ENCODE assay signal across 10 cellular contexts in genomic region chr20:49285233-49285668, GRCh38. TPM values are rescaled to one million over a fixed set of nuclear protein-coding genes. Genes with fewer than 3 reads are reported as not detected.
DNase-seq lines count a peak whose midpoint lies in the region; ATAC-seq, FAIRE-seq and TF ChIP-seq lines count a peak whose summit lies in the region.
"Had no signal": no experiment of that assay in that cellular context is flagged by ENCODE, and none has a peak within 500 bp of the region (broad histone marks: within the 10 kb centered on the region; RNA-seq: fewer than 3 reads in every experiment).

No MANE protein-coding gene starts in this region.

- H3K27me3 ChIP-seq in Loucy (ENCODE audit: insufficient read depth, low read length, poor library complexity, severe bottlenecking) (no peaks in the 10 kb centered on the region), astrocyte (ENCODE audit: insufficient read depth, low read length) (no peaks in the 10 kb centered on the region), neural cell (ENCODE audit: insufficient read depth, low read depth, low read length) (no peaks in the 10 kb centered on the region), left lung (no peaks in the 10 kb centered on the region)

- H3K27me3 Mint-ChIP-seq in astrocyte (ENCODE audit: low read depth, unreplicated experiment), result no peaks in the 10 kb centered on the region

- DNase-seq in GM12864 (ENCODE audit: low read depth) (no peak), astrocyte (ENCODE audit: low read depth) (no peak), SKM-1 treated with dmso at 0.1 percent for 144 hours (lab: John Stamatoyannopoulos, UW; ENCODE audit: unreplicated experiment) (no peak), left lung (no peak)
- DNase-seq: NCI-H69, right cardiac atrium had no signal

- H3K36me3 Mint-ChIP-seq in astrocyte (ENCODE audit: low read depth, unreplicated experiment), result peaks cover 65% of the 10 kb centered on the region

- H3K4me3 ChIP-seq in GM12864 (ENCODE audit: low read depth, low read length) (peak overlapping the region; percentile 13; the same call in 1 of the 2 replicates), Loucy (ENCODE audit: low read length, poor library complexity, severe bottlenecking) (peak overlapping the region; percentile 98), astrocyte (ENCODE audit: insufficient read depth, low read depth, low read length) (peak overlapping the region; percentile 28), neural cell (ENCODE audit: low read length) (peak overlapping the region; percentile 19), left lung (no peak overlapping the region)

- H3K9me2 ChIP-seq in Loucy (replicated peaks; ENCODE audit: low read depth, low read length) (no peaks in the 10 kb centered on the region), neural cell (ENCODE audit: insufficient read depth, low read length) (no peaks in the 10 kb centered on the region)

- H3K4me3 Mint-ChIP-seq in astrocyte (ENCODE audit: unreplicated experiment), result peak overlapping the region; percentile 99

- H3K4me1 Mint-ChIP-seq in astrocyte (ENCODE audit: low read depth, unreplicated experiment), result peaks cover 63% of the 10 kb centered on the region

- no peak for TF ChIP-seq EP300 in neural cell (conservative IDR thresholded peaks at IDR 0.05; ENCODE audit: poor library complexity, severe bottlenecking)

- H3K9me3 ChIP-seq in Loucy (ENCODE audit: insufficient read depth, low read depth, low read length) (peaks cover 14% of the 10 kb centered on the region; the same call in 1 of the 2 replicates), astrocyte (ENCODE audit: insufficient read depth, low read depth, low read length) (peaks cover 22% of the 10 kb centered on the region), neural cell (ENCODE audit: low read length) (no peaks in the 10 kb centered on the region), left lung (peaks cover 9 to 46% of the 10 kb centered on the region in 2 donors)

- H3K9ac ChIP-seq in Loucy (ENCODE audit: low read depth, low read length, poor library complexity, severe bottlenecking), result no peak overlapping the region
- H3K9ac ChIP-seq in astrocyte (ENCODE audit: low read length), result no peak overlapping the region
- H3K9ac ChIP-seq in neural cell (ENCODE audit: low read length), result no peak overlapping the region

- intact Hi-C loops in left lung (cut with DNase I), result no loop called here

- H4K20me1 ChIP-seq in Loucy (ENCODE audit: insufficient read depth, low read length, poor library complexity, severe bottlenecking), result peaks cover 92% of the 10 kb centered on the region
- peaks cover 100% of the 10 kb centered on the region for H4K20me1 ChIP-seq in astrocyte (ENCODE audit: insufficient read depth, low read length)
- peaks cover 20% of the 10 kb centered on the region for H4K20me1 ChIP-seq in neural cell (ENCODE audit: insufficient read depth)

- no peak overlapping the region for H3K27ac ChIP-seq in astrocyte (ENCODE audit: low read depth, low read length)
- no peak overlapping the region for H3K27ac ChIP-seq in neural cell (ENCODE audit: low read length)
- H3K27ac ChIP-seq in left lung, result no peak overlapping the region

- H3K4me2 ChIP-seq in Loucy (ENCODE audit: low read depth, low read length, poor library complexity, severe bottlenecking) (peak overlapping the region; percentile 83), astrocyte (ENCODE audit: low read length) (peak overlapping the region; percentile 91), neural cell (ENCODE audit: low read length) (no peak overlapping the region)

- ATAC-seq in GM21717 (IDR thresholded peaks at IDR 0.05; ENCODE audit: unreplicated experiment), result no peak
- no peak for ATAC-seq in left lung
- ATAC-seq: left lobe of liver, right cardiac atrium had no signal

- no peak for TF ChIP-seq RAD21 in neural cell (conservative IDR thresholded peaks at IDR 0.05)

- H3K36me3 ChIP-seq in Loucy (ENCODE audit: insufficient read depth, low read length), result peaks cover 99% of the 10 kb centered on the region
- peaks cover 95% of the 10 kb centered on the region for H3K36me3 ChIP-seq in astrocyte (ENCODE audit: insufficient read depth, low read length)
- H3K36me3 ChIP-seq in neural cell (ENCODE audit: insufficient read depth, low read length), result peaks cover 50% of the 10 kb centered on the region
- H3K36me3 ChIP-seq in left lung, result peaks cover 17 to 100% of the 10 kb centered on the region in 2 donors

- FAIRE-seq in astrocyte (lab: Jason Lieb, UNC), result no peak

- peaks cover 8% of the 10 kb centered on the region; the same call in 1 of the 2 replicates for H3F3A ChIP-seq in Loucy (ENCODE audit: low read depth)
- H3F3A ChIP-seq in neural cell (ENCODE audit: insufficient read depth, low read length, poor library complexity, severe bottlenecking), result no peaks in the 10 kb centered on the region

- H3K79me2 ChIP-seq in Loucy (ENCODE audit: insufficient read depth, low read length), result peaks cover 92% of the 10 kb centered on the region
- peaks cover 78% of the 10 kb centered on the region for H3K79me2 ChIP-seq in astrocyte (ENCODE audit: insufficient read depth, low read length)
- H3K79me2 ChIP-seq in neural cell (replicated peaks; ENCODE audit: insufficient read depth, low read length), result peaks cover 62% of the 10 kb centered on the region

- no peak overlapping the region for H2AFZ ChIP-seq in Loucy (ENCODE audit: low read length)
- H2AFZ ChIP-seq in astrocyte (ENCODE audit: low read depth, low read length), result no peak overlapping the region
- no peak overlapping the region for H2AFZ ChIP-seq in neural cell (ENCODE audit: low read depth, low read length)

- peaks cover 6% of the 10 kb centered on the region for H3K9me3 Mint-ChIP-seq in astrocyte (ENCODE audit: unreplicated experiment)

- H3K27ac Mint-ChIP-seq in astrocyte (ENCODE audit: unreplicated experiment), result peak overlapping the region; percentile 68

- H3K4me1 ChIP-seq in Loucy (ENCODE audit: insufficient read depth, low read length, poor library complexity, severe bottlenecking) (peaks cover 41% of the 10 kb centered on the region), astrocyte (ENCODE audit: insufficient read depth, low read length) (peaks cover 65% of the 10 kb centered on the region), left lung (peaks cover 13 to 77% of the 10 kb centered on the region in 2 donors)

- TF ChIP-seq CTCF in GM12864 (IDR thresholded peaks at IDR 0.05; ENCODE audit: low read depth, low read length, missing control alignments) (no peak), Loucy (conservative IDR thresholded peaks at IDR 0.05; ENCODE audit: low read length) (no peak), astrocyte (IDR thresholded peaks at IDR 0.05; ENCODE audit: insufficient read depth, low read depth, low read length) (no peak), neural cell (IDR thresholded peaks at IDR 0.05; ENCODE audit: poor library complexity, severe bottlenecking) (no peak), left lung (IDR thresholded peaks at IDR 0.05) (no peak)

TF ChIP-seq in neural cell, 6 proteins besides CTCF, POLR2A, EP300 and RAD21:
- TF ChIP-seq EZH2 (IDR thresholded peaks at IDR 0.05; ENCODE audit: borderline replicate concordance, insufficient read depth, low read length, poor library complexity, severe bottlenecking), result no peak

RNA-seq across cellular contexts. Expression of gene ZNFX1, which starts 7.4 kb away (rescaled TPM):
- total RNA-seq in astrocyte (77.0 and 77.4 TPM in 2 replicates), left lung (10 to 100 TPM; 39.6 to 41.0 TPM)
- polyA plus RNA-seq in neural cell, result 4.7 and 5.4 TPM in 2 replicates
- 17.8 and 18.8 TPM in 2 replicates for polyA minus RNA-seq in neural cell

Comparison
In these comparisons a context has a peak if more than half of its experiments do, and no peak if none do; other contexts are left out.
1. H3K4me3 ChIP-seq: peak in GM12864 (single experiment), Loucy (single experiment), astrocyte (single experiment) and neural cell (single experiment); none in left lung (0 of 2).